Comparison of ENCODE assay signal across 9 cellular contexts in genomic region chr4:153651961-153652784, GRCh38. TPM values are rescaled to one million over a fixed set of nuclear protein-coding genes. Genes with fewer than 3 reads are reported as not detected.
DNase-seq lines count a peak whose midpoint lies in the region; ATAC-seq, FAIRE-seq and TF ChIP-seq lines count a peak whose summit lies in the region.
"Had no signal": no experiment of that assay in that cellular context is flagged by ENCODE, and none has a peak within 500 bp of the region (broad histone marks: within the 10 kb centered on the region; RNA-seq: fewer than 3 reads in every experiment).

No MANE protein-coding gene starts in this region.

- peak overlapping the region in 6 of 8 donors; percentile 13 to 76 (median 61) for H3K4me3 Mint-ChIP-seq in CD4-positive, alpha-beta memory T cell
- peak overlapping the region; percentile 10 to 79 (median 50) for H3K4me3 Mint-ChIP-seq in naive thymus-derived CD4-positive, alpha-beta T cell

- H3K36me3 Mint-ChIP-seq in CD4-positive, alpha-beta memory T cell: no peaks in the 10 kb centered on the region
- H3K36me3 Mint-ChIP-seq in naive thymus-derived CD4-positive, alpha-beta T cell: peaks cover 0 to 6% (median 0%) of the 10 kb centered on the region in 5 donors

- intact Hi-C loops in CD4-positive, alpha-beta memory T cell (cut with micrococcal nuclease): no loop called here
- intact Hi-C loops in OCI-LY7 (cut with micrococcal nuclease; ENCODE audit: unreplicated experiment): no loop called here
- intact Hi-C loops in naive thymus-derived CD4-positive, alpha-beta T cell (cut with micrococcal nuclease): loop anchor here (1.0 to 2.0 kb wide), 2 partner anchors 32 to 33 kb away; partner anchors contain the start of gene TLR2 (in 2 of the 2)

- H3K9me3 Mint-ChIP-seq in CD4-positive, alpha-beta memory T cell: no peaks in the 10 kb centered on the region
- peaks cover 0 to 2% (median 0%) of the 10 kb centered on the region in 11 donors for H3K9me3 Mint-ChIP-seq in naive thymus-derived CD4-positive, alpha-beta T cell

- peak; percentile 54 for ATAC-seq in naive thymus-derived CD4-positive, alpha-beta T cell

- H3K27ac Mint-ChIP-seq in CD4-positive, alpha-beta memory T cell: peak overlapping the region in 3 of 7 donors; percentile 70 to 83 (median 75)
- H3K27ac Mint-ChIP-seq in naive thymus-derived CD4-positive, alpha-beta T cell: peak overlapping the region; percentile 20 to 90 (median 61)

- no peaks in the 10 kb centered on the region for H3K9me2 ChIP-seq in OCI-LY7 (ENCODE audit: insufficient read depth, low read length)

- H3K4me1 Mint-ChIP-seq in CD4-positive, alpha-beta memory T cell: peaks cover 20 to 33% (median 23%) of the 10 kb centered on the region in 4 donors
- peaks cover 14 to 50% (median 33%) of the 10 kb centered on the region in 7 donors for H3K4me1 Mint-ChIP-seq in naive thymus-derived CD4-positive, alpha-beta T cell

- H3K27ac ChIP-seq in CD4-positive, alpha-beta memory T cell (ENCODE audit: low read depth, low read length): no peak overlapping the region
- H3K27ac ChIP-seq in OCI-LY7 (ENCODE audit: low read depth, low read length, poor library complexity, severe bottlenecking) (no peak overlapping the region), brain microvascular endothelial cell (no peak overlapping the region)
- no peak overlapping the region for H3K27ac ChIP-seq in naive thymus-derived CD4-positive, alpha-beta T cell (ENCODE audit: low read depth, low read length)

- no peak overlapping the region; the same call in 1 of the 2 replicates for H3K4me2 ChIP-seq in OCI-LY7 (ENCODE audit: low read length)

- TF ChIP-seq POLR2A in H54 (IDR thresholded peaks at IDR 0.05; ENCODE audit: low read depth, low read length): no peak

- H2AFZ ChIP-seq in OCI-LY7 (ENCODE audit: low read length): peak overlapping the region; percentile 30

- no peaks in the 10 kb centered on the region for H3K27me3 ChIP-seq in CD4-positive, alpha-beta memory T cell (ENCODE audit: insufficient read depth, low read length)
- no peaks in the 10 kb centered on the region for H3K27me3 ChIP-seq in brain microvascular endothelial cell (replicated peaks)
- no peaks in the 10 kb centered on the region for H3K27me3 ChIP-seq in naive thymus-derived CD4-positive, alpha-beta T cell (ENCODE audit: control insufficient read depth in 2 of 2, insufficient read depth in 2 of 2, low read length in 2 of 2)

- BruUV-seq in OCI-LY7 (replicated peaks; lab: Mats Ljungman, UMichigan): no TSS peak

- H3K79me2 ChIP-seq in OCI-LY7 (ENCODE audit: insufficient read depth, low read depth, low read length): no peaks in the 10 kb centered on the region

- CTCF ChIA-PET in CD4-positive, alpha-beta memory T cell (lab: Charles Lee; ENCODE audit: partially characterized antibody): interaction anchor here (1.3 to 6.4 kb wide), 5 partner anchors 9 to 524 kb away, joined by 3 to 40 read pairs (median 6); no protein-coding TSS in a partner anchor
- CTCF ChIA-PET in OCI-LY7 (lab: Charles Lee; ENCODE audit: unreplicated experiment): no interaction called here
- CTCF ChIA-PET in naive thymus-derived CD4-positive, alpha-beta T cell (lab: Charles Lee): interaction anchor here (0.8 to 1.4 kb wide), 3 partner anchors 9 to 54 kb away, joined by 3 to 7 read pairs (median 4); no protein-coding TSS in a partner anchor

- H3K9me3 ChIP-seq in CD4-positive, alpha-beta memory T cell (ENCODE audit: control insufficient read depth in 1 of 2, low read length in 2 of 2): no peaks in the 10 kb centered on the region
- no peaks in the 10 kb centered on the region for H3K9me3 ChIP-seq in OCI-LY7 (ENCODE audit: low read length)
- H3K9me3 ChIP-seq in naive thymus-derived CD4-positive, alpha-beta T cell (ENCODE audit: control insufficient read depth in 2 of 3, low read length in 3 of 3): no peaks in the 10 kb centered on the region

- in situ Hi-C loops in brain microvascular endothelial cell (cut with HindIII; ENCODE audit: low pct_ligation_motif_present, low sequenced_read_pairs): no loop called here

- no peaks in the 10 kb centered on the region for H4K20me1 ChIP-seq in OCI-LY7 (ENCODE audit: insufficient read depth, low read length)

- peaks cover 19% of the 10 kb centered on the region for H3K4me1 ChIP-seq in CD4-positive, alpha-beta memory T cell (ENCODE audit: insufficient read depth, low read length)
- H3K4me1 ChIP-seq in OCI-LY7 (ENCODE audit: insufficient read depth, low read length, poor library complexity, severe bottlenecking): peaks cover 22% of the 10 kb centered on the region
- H3K4me1 ChIP-seq in naive thymus-derived CD4-positive, alpha-beta T cell (ENCODE audit: control insufficient read depth in 2 of 2, insufficient read depth in 2 of 2, low read length in 2 of 2): peaks cover 18% of the 10 kb centered on the region in 2 donors

- H3K4me3 ChIP-seq in CD4-positive, alpha-beta memory T cell (ENCODE audit: low read length in 2 of 2): no peak overlapping the region
- H3K4me3 ChIP-seq in OCI-LY7 (ENCODE audit: low read depth, low read length, poor library complexity, severe bottlenecking) (no peak overlapping the region), brain microvascular endothelial cell (ENCODE audit: low read depth, low read length) (no peak overlapping the region)
- H3K4me3 ChIP-seq in naive thymus-derived CD4-positive, alpha-beta T cell (ENCODE audit: low read length): peak overlapping the region; percentile 28

- no peak for DNase-seq in CD4-positive, alpha-beta memory T cell
- DNase-seq in OCI-LY7 (ENCODE audit: low spot score) (no peak), brain microvascular endothelial cell (peak; percentile 50), OCI-M1 (lab: John Stamatoyannopoulos, UW) (no peak), H54 (ENCODE audit: insufficient read length, low spot score) (no peak), GM20000 (ENCODE audit: low spot score) (no peak), NCI-H2227 treated with DMSO at 0.1 percent for 48 hours (lab: John Stamatoyannopoulos, UW) (no peak)
- DNase-seq in naive thymus-derived CD4-positive, alpha-beta T cell: no peak
- DNase-seq: NCI-H1694 treated with DMSO at 0.1 percent for 48 hours had no signal

- no peak for FAIRE-seq in H54 (lab: Jason Lieb, UNC)

- POLR2A ChIA-PET in CD4-positive, alpha-beta memory T cell (lab: Charles Lee; ENCODE audit: partially characterized antibody): interaction anchor here (1.0 to 1.9 kb wide), 3 partner anchors 9 to 121 kb away, joined by 3 to 5 read pairs (median 4); no protein-coding TSS in a partner anchor
- POLR2A ChIA-PET in OCI-LY7 (lab: Charles Lee): interaction anchor here (0.5 to 0.7 kb wide), 3 partner anchors 38 to 887 kb away, joined by 3 read pairs; no protein-coding TSS in a partner anchor
- POLR2A ChIA-PET in naive thymus-derived CD4-positive, alpha-beta T cell (lab: Charles Lee): interaction anchor here (0.6 to 0.7 kb wide), 2 partner anchors 38 to 68 kb away, joined by 3 read pairs; no protein-coding TSS in a partner anchor

- no peaks in the 10 kb centered on the region for H3K36me3 ChIP-seq in CD4-positive, alpha-beta memory T cell (ENCODE audit: insufficient read depth, low read length)
- H3K36me3 ChIP-seq in OCI-LY7 (ENCODE audit: insufficient read depth, low read length): no peaks in the 10 kb centered on the region
- H3K36me3 ChIP-seq in brain microvascular endothelial cell (replicated peaks): no peaks in the 10 kb centered on the region
- no peaks in the 10 kb centered on the region for H3K36me3 ChIP-seq in naive thymus-derived CD4-positive, alpha-beta T cell (ENCODE audit: control insufficient read depth in 2 of 3, insufficient read depth in 3 of 3, low read length in 3 of 3)

- TF ChIP-seq CTCF in OCI-LY7 (conservative IDR thresholded peaks at IDR 0.05; ENCODE audit: low read length) (no peak), brain microvascular endothelial cell (IDR thresholded peaks at IDR 0.05; ENCODE audit: low read depth, low read length, missing control alignments) (no peak), GM20000 (IDR thresholded peaks at IDR 0.05; ENCODE audit: extremely low read depth, missing control alignments) (no peak)

- H3K27me3 Mint-ChIP-seq in CD4-positive, alpha-beta memory T cell: peaks cover 0 to 3% of the 10 kb centered on the region in 2 donors
- peaks cover 0 to 8% (median 0%) of the 10 kb centered on the region in 5 donors for H3K27me3 Mint-ChIP-seq in naive thymus-derived CD4-positive, alpha-beta T cell

RNA-seq across cellular contexts. Expression of gene TLR2, which starts 31.9 kb away (rescaled TPM):
- 1 to 10 TPM; 3.5 to 3.9 TPM for total RNA-seq in CD4-positive, alpha-beta memory T cell
- 1 to 10 TPM; 1.3 to 3.0 TPM for polyA plus RNA-seq in CD4-positive, alpha-beta memory T cell
- 0.28 and 1.5 TPM in 2 replicates for total RNA-seq in OCI-LY7 (2014; rRNA removed; shearing (Covaris generic))
- total RNA-seq in OCI-LY7 (2022): not detected in 2 replicates
- total RNA-seq in naive thymus-derived CD4-positive, alpha-beta T cell: 10 to 100 TPM in 2 of 5 experiments, 1 to 10 TPM in 3; 3.3 to 84.2 (median 6.6) TPM
- polyA plus RNA-seq in naive thymus-derived CD4-positive, alpha-beta T cell: 1 to 10 TPM; 1.0 to 1.2 TPM

Comparison
In these comparisons a context has a peak if more than half of its experiments do, and no peak if none do; other contexts are left out.
1. intact Hi-C loops: an anchor here in naive thymus-derived CD4-positive, alpha-beta T cell (1.0 to 2.0 kb wide); none called in CD4-positive, alpha-beta memory T cell and OCI-LY7.